ENCODE assay signal across 11 cellular contexts in the genomic region with DNA sequence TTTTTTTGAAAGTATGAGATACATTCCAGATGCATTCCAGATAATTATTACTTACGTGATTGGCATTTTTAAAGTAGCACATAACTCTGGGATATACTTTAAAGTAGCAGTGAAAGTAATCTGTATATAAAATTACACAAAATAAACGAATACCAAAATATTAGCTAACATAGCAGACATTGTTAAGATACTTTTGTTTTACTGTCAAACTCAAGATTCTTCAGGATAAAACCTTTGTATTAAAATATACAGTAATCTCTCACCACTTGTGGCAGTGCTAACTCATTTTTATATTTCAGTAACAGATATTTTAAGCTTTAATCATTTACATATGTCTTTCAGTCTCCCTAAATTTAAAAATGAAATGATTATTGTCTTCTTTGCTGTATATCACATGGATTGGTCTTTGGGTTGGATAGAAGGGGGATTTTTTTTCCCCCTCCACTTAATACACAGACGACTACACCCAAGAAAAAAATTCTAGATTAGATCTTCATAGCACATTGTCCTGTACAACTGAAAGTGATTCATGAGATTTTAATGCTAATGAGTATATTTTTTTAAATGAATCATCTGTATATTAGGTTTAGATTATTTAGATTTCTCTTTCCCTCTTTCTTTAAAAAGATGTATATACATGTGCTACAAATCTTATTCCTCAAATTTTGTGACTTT. TPM values are rescaled to one million over a fixed set of nuclear protein-coding genes. Genes with fewer than 3 reads are reported as not detected.
DNase-seq lines count a peak whose midpoint lies in the region; ATAC-seq and TF ChIP-seq lines count a peak whose summit lies in the region.
"Had no signal": no experiment of that assay in that cellular context is flagged by ENCODE, and none has a peak within 500 bp of the region (broad histone marks: within the 10 kb centered on the region; RNA-seq: fewer than 3 reads in every experiment).

No MANE protein-coding gene starts in this region.

- H3K27ac ChIP-seq in HUES48 (ENCODE audit: low read depth, low read length), result peak overlapping the region; percentile 38
- H3K27ac ChIP-seq in mammary epithelial cell (ENCODE audit: insufficient read depth, low read depth, low read length), result peak overlapping the region; percentile 40

- no TSS peak for BruUV-seq in Calu3 (replicated peaks; lab: Mats Ljungman, UMichigan)
- no TSS peak for BruUV-seq in mammary epithelial cell (replicated peaks; lab: Mats Ljungman, UMichigan)

- H3K4me3 ChIP-seq in HUES48 (ENCODE audit: low read depth, low read length), result no peak overlapping the region
- H3K4me3 ChIP-seq in mammary epithelial cell (replicated peaks in 1 of 3; ENCODE audit: insufficient read depth in 1 of 3, low read depth in 2 of 3, low read length in 3 of 3), result no peak overlapping the region

- H3K79me2 ChIP-seq in mammary epithelial cell (ENCODE audit: insufficient read depth, low read length), result peaks cover 99% of the 10 kb centered on the region

- intact Hi-C loops in Calu3 (cut with micrococcal nuclease; ENCODE audit: unreplicated experiment) (loop anchor here (2.0 kb wide), 1 partner anchor 14 kb away; no protein-coding TSS in a partner anchor), mammary epithelial cell (cut with micrococcal nuclease) (no loop called here), sciatic nerve (cut with DNase I) (no loop called here)

- no peak overlapping the region for H2AFZ ChIP-seq in mammary epithelial cell (ENCODE audit: low read depth, low read length)

- H3K4me2 ChIP-seq in mammary epithelial cell (ENCODE audit: insufficient read depth, low read depth, low read length), result peak overlapping the region; percentile 46

- peaks cover 42% of the 10 kb centered on the region for H3K4me1 Mint-ChIP-seq in Calu3 (ENCODE audit: low read depth, unreplicated experiment)
- peaks cover 49 to 57% of the 10 kb centered on the region in 2 donors for H3K4me1 Mint-ChIP-seq in natural killer cell treated with Interleukin-12 subunit alpha and Interleukin-12 subunit beta and Interleukin-15 and Interleukin-18, amount 100 ng/mL, for 72 hours (ENCODE audit: low read depth in 2 of 2)
- H3K4me1 Mint-ChIP-seq in activated CD8-positive, alpha-beta memory T cell treated with anti-CD3 and anti-CD28 coated beads, Interleukin-2, amount 10 ng/mL, durations not matched to agents 7 days and 5 days, result peaks cover 37% of the 10 kb centered on the region

- no peaks in the 10 kb centered on the region for H3K9me3 Mint-ChIP-seq in Calu3 (ENCODE audit: low read depth, unreplicated experiment)
- H3K9me3 Mint-ChIP-seq in natural killer cell treated with Interleukin-12 subunit alpha and Interleukin-12 subunit beta and Interleukin-15 and Interleukin-18, amount 100 ng/mL, for 72 hours, result no peaks in the 10 kb centered on the region
- H3K9me3 Mint-ChIP-seq in activated CD8-positive, alpha-beta memory T cell treated with anti-CD3 and anti-CD28 coated beads, Interleukin-2, amount 10 ng/mL, durations not matched to agents 7 days and 5 days (ENCODE audit: low read depth), result no peaks in the 10 kb centered on the region

- in situ Hi-C loops in mammary epithelial cell (cut with MboI; ENCODE audit: low sequenced_read_pairs in 2 of 2), result no loop called here

- H3K9ac ChIP-seq in HUES48 (ENCODE audit: low read depth, low read length) (no peak overlapping the region; the same call in 1 of the 2 replicates), mammary epithelial cell (ENCODE audit: insufficient read depth, low read length) (no peak overlapping the region)

- dilution Hi-C loops in mammary epithelial cell (cut with HindIII; ENCODE audit: low sequenced_read_pairs), result no loop called here

- no peak for ATAC-seq in natural killer cell treated with Interleukin-12 subunit alpha and Interleukin-12 subunit beta and Interleukin-15 and Interleukin-18, amount 100 ng/mL, for 72 hours
- no peak for ATAC-seq in activated CD8-positive, alpha-beta memory T cell treated with anti-CD3 and anti-CD28 coated beads, Interleukin-2, amount 10 ng/mL, durations not matched to agents 7 days and 5 days
- no peak for ATAC-seq in sciatic nerve

- H3K36me3 Mint-ChIP-seq in Calu3 (ENCODE audit: insufficient read depth, unreplicated experiment), result peaks cover 15% of the 10 kb centered on the region
- H3K36me3 Mint-ChIP-seq in natural killer cell treated with Interleukin-12 subunit alpha and Interleukin-12 subunit beta and Interleukin-15 and Interleukin-18, amount 100 ng/mL, for 72 hours, result peaks cover 6% of the 10 kb centered on the region
- peaks cover 27% of the 10 kb centered on the region for H3K36me3 Mint-ChIP-seq in activated CD8-positive, alpha-beta memory T cell treated with anti-CD3 and anti-CD28 coated beads, Interleukin-2, amount 10 ng/mL, durations not matched to agents 7 days and 5 days

- CTCF ChIA-PET in Calu3 (lab: Charles Lee) (no interaction called here), mammary epithelial cell (lab: Charles Lee; ENCODE audit: low non-redundant PET) (no interaction called here)
- CTCF ChIA-PET in activated CD8-positive, alpha-beta memory T cell treated with anti-CD3 and anti-CD28 coated beads, Interleukin-2, amount 10 ng/mL, durations not matched to agents 7 days and 5 days (lab: Charles Lee), result interaction anchor here (0.8 to 1.2 kb wide), 2 partner anchors 9 to 20 kb away, joined by 3 read pairs; no protein-coding TSS in a partner anchor

- no peaks in the 10 kb centered on the region for H3K27me3 Mint-ChIP-seq in Calu3 (ENCODE audit: unreplicated experiment)
- no peaks in the 10 kb centered on the region for H3K27me3 Mint-ChIP-seq in natural killer cell treated with Interleukin-12 subunit alpha and Interleukin-12 subunit beta and Interleukin-15 and Interleukin-18, amount 100 ng/mL, for 72 hours
- H3K27me3 Mint-ChIP-seq in activated CD8-positive, alpha-beta memory T cell treated with anti-CD3 and anti-CD28 coated beads, Interleukin-2, amount 10 ng/mL, durations not matched to agents 7 days and 5 days, result no peaks in the 10 kb centered on the region

- H3K27me3 ChIP-seq in HUES48 (ENCODE audit: control insufficient read depth, insufficient read depth, low read length), result no peaks in the 10 kb centered on the region
- H3K27me3 ChIP-seq in mammary epithelial cell (ENCODE audit: insufficient read depth, low read length), result no peaks in the 10 kb centered on the region

- TF ChIP-seq CTCF in Calu3 (IDR thresholded peaks at IDR 0.05; ENCODE audit: unreplicated experiment), result no peak
- TF ChIP-seq CTCF in mammary epithelial cell (conservative IDR thresholded peaks at IDR 0.05 in 1 of 2, IDR thresholded peaks at IDR 0.05 in 1 of 2; ENCODE audit: extremely low read depth in 1 of 2, insufficient read depth in 1 of 2, low read depth in 1 of 2, low read length in 2 of 2), result no peak

- DNase-seq in Calu3 (no peak), mammary epithelial cell (peak; percentile 36), sciatic nerve (ENCODE audit: low spot score) (no peak), DMS53 (lab: John Stamatoyannopoulos, UW) (no peak)
- no peak for DNase-seq in natural killer cell treated with Interleukin-12 subunit alpha and Interleukin-12 subunit beta and Interleukin-15 and Interleukin-18, amount 100 ng/mL, for 72 hours (ENCODE audit: low spot score)
- DNase-seq in activated CD8-positive, alpha-beta memory T cell treated with anti-CD3 and anti-CD28 coated beads, Interleukin-2, amount 10 ng/mL, durations not matched to agents 7 days and 5 days, result no peak
- DNase-seq: activated gamma-delta T cell treated with Interleukin-2 at 50 U/mL for 16 hours, DND-41, NCI-H2029, T-helper 9 cell had no signal

- peaks cover 12% of the 10 kb centered on the region for H4K20me1 ChIP-seq in mammary epithelial cell (ENCODE audit: insufficient read depth, low read length)

- peak overlapping the region; percentile 56 for H3K27ac Mint-ChIP-seq in Calu3 (ENCODE audit: unreplicated experiment)
- H3K27ac Mint-ChIP-seq in natural killer cell treated with Interleukin-12 subunit alpha and Interleukin-12 subunit beta and Interleukin-15 and Interleukin-18, amount 100 ng/mL, for 72 hours, result peak overlapping the region; percentile 7 to 75
- H3K27ac Mint-ChIP-seq in activated CD8-positive, alpha-beta memory T cell treated with anti-CD3 and anti-CD28 coated beads, Interleukin-2, amount 10 ng/mL, durations not matched to agents 7 days and 5 days, result no peak overlapping the region

- 61% methylated on average over 3 of the region's 3 CpGs for whole genome bisulfite sequencing in mammary epithelial cell (ENCODE audit: low coverage, missing lambda C conversion rate)

- H3K36me3 ChIP-seq in HUES48 (ENCODE audit: control insufficient read depth, insufficient read depth, low read length) (no peaks in the 10 kb centered on the region), mammary epithelial cell (ENCODE audit: insufficient read depth, low read length) (no peaks in the 10 kb centered on the region)

- H3K4me3 Mint-ChIP-seq in Calu3 (ENCODE audit: low read depth, unreplicated experiment), result no peak overlapping the region
- H3K4me3 Mint-ChIP-seq in natural killer cell treated with Interleukin-12 subunit alpha and Interleukin-12 subunit beta and Interleukin-15 and Interleukin-18, amount 100 ng/mL, for 72 hours, result no peak overlapping the region
- no peak overlapping the region for H3K4me3 Mint-ChIP-seq in activated CD8-positive, alpha-beta memory T cell treated with anti-CD3 and anti-CD28 coated beads, Interleukin-2, amount 10 ng/mL, durations not matched to agents 7 days and 5 days

- H3K4me1 ChIP-seq in HUES48 (ENCODE audit: control insufficient read depth, insufficient read depth, low read length) (peaks cover 36% of the 10 kb centered on the region), mammary epithelial cell (ENCODE audit: insufficient read depth, low read length) (peaks cover 20% of the 10 kb centered on the region)

- no peaks in the 10 kb centered on the region for H3K9me3 ChIP-seq in HUES48 (ENCODE audit: control insufficient read depth, insufficient read depth, low read length)
- H3K9me3 ChIP-seq in mammary epithelial cell (replicated peaks; ENCODE audit: insufficient read depth, low read length), result no peaks in the 10 kb centered on the region

RNA-seq across cellular contexts. Expression of gene EBLN2, which starts 24.6 kb away (rescaled TPM):
- total RNA-seq in Calu3 (2022), result 6.1 and 8.4 TPM in 2 replicates
- 1 to 10 TPM; 4.4 to 4.5 TPM for total RNA-seq in mammary epithelial cell
- polyA plus RNA-seq in mammary epithelial cell, result 0.42 TPM
- polyA minus RNA-seq in mammary epithelial cell, result not detected
- 10 to 100 TPM; 10.3 to 15.5 TPM for total RNA-seq in natural killer cell treated with Interleukin-12 subunit alpha and Interleukin-12 subunit beta and Interleukin-15 and Interleukin-18, amount 100 ng/mL, for 72 hours
- 1 to 10 TPM; 5.1 to 6.2 TPM for total RNA-seq in activated CD8-positive, alpha-beta memory T cell treated with anti-CD3 and anti-CD28 coated beads, Interleukin-2, amount 10 ng/mL, durations not matched to agents 7 days and 5 days
- total RNA-seq in sciatic nerve, result 8.3 TPM

RNA-seq across cellular contexts. Expression of gene PPP4R2, which starts 40.2 kb away (rescaled TPM):
- total RNA-seq in Calu3 (2022) (68.4 and 89.0 TPM in 2 replicates), mammary epithelial cell (10 to 100 TPM; 57.0 to 74.4 TPM), sciatic nerve (113 TPM)
- polyA plus RNA-seq in mammary epithelial cell, result 13.5 TPM
- polyA minus RNA-seq in mammary epithelial cell, result 14.8 TPM
- 100 to 1,000 TPM; 126 to 128 TPM for total RNA-seq in natural killer cell treated with Interleukin-12 subunit alpha and Interleukin-12 subunit beta and Interleukin-15 and Interleukin-18, amount 100 ng/mL, for 72 hours
- 100 to 1,000 TPM in 1 of 2 experiments, 10 to 100 TPM in 1; 76.0 to 118 TPM for total RNA-seq in activated CD8-positive, alpha-beta memory T cell treated with anti-CD3 and anti-CD28 coated beads, Interleukin-2, amount 10 ng/mL, durations not matched to agents 7 days and 5 days
